ENCODE assay signal across 9 cellular contexts in the genomic region with DNA sequence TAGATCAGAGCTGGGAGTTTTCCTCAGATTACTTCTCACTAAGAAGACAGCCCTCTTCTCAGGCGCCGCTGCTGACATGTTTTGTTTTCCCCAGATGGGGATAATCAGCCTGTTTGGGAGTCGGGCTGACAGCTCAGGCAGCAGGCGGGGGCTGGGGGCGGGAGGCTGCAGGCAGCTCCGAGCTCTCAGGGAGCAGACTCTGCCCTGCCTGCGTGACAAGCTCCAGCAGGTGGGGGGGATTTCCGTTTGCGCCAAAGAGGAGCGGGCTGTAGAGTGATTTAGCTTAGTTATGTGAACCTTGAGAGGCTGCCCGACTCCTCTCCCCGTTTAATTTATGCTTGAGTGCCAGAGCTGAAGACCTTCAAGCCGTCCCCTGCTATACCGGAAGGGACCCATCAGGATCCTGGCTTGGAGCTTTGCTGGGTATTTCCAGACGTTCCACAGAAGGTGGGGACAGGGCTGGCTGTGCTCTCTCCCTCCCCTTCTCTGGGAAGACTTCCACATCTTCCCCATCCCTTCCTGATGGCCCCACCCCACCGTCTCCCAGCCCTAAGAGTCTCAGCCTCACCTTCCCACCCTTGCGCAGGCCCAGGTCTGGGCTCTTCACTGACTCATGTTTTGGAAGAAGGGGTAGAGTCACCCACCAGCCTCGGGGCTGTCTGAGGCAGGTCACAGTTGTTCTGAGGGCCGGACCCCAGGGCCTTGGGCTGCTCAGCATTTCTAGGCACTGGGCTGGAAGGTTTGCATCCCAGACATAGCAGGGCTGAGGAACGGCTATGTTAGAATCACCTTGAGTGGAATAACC. TPM values are rescaled to one million over a fixed set of nuclear protein-coding genes. Genes with fewer than 3 reads are reported as not detected.
DNase-seq lines count a peak whose midpoint lies in the region; ATAC-seq, FAIRE-seq and TF ChIP-seq lines count a peak whose summit lies in the region.
"Had no signal": no experiment of that assay in that cellular context is flagged by ENCODE, and none has a peak within 500 bp of the region (broad histone marks: within the 10 kb centered on the region; RNA-seq: fewer than 3 reads in every experiment).

No MANE protein-coding gene starts in this region.

- H3K4me1 ChIP-seq in foreskin keratinocyte: no peaks in the 10 kb centered on the region
- H3K4me1 ChIP-seq in ovary (ENCODE audit: insufficient read depth): peaks cover 5% of the 10 kb centered on the region

- TF ChIP-seq POLR2A in ovary (IDR thresholded peaks at IDR 0.05) (no peak), lower leg skin (IDR thresholded peaks at IDR 0.05) (no peak)

- H3K27ac ChIP-seq in foreskin keratinocyte (no peak overlapping the region), ovary (peak overlapping the region; percentile 47 to 64)

- H3K27me3 ChIP-seq in foreskin keratinocyte (peaks cover 14% of the 10 kb centered on the region), ovary (no peaks in the 10 kb centered on the region)

- ATAC-seq in GM18907 (IDR thresholded peaks at IDR 0.05; ENCODE audit: unreplicated experiment) (peak; percentile 53), foreskin keratinocyte (peak; percentile 47), GM19467 (IDR thresholded peaks at IDR 0.05; ENCODE audit: unreplicated experiment) (no peak)

- FAIRE-seq in GM19239 (lab: Jason Lieb, UNC): no peak

- H3K9me3 ChIP-seq in ovary: no peaks in the 10 kb centered on the region

- H3K36me3 ChIP-seq in ovary: no peaks in the 10 kb centered on the region

- intact Hi-C loops in ovary (cut with DNase I) (no loop called here), lower leg skin (cut with DNase I; ENCODE audit: low total_unique reads) (no loop called here)

- TF ChIP-seq CTCF in foreskin keratinocyte (conservative IDR thresholded peaks at IDR 0.05): no peak
- no peak for TF ChIP-seq CTCF in ovary (IDR thresholded peaks at IDR 0.05)
- no peak for TF ChIP-seq CTCF in lower leg skin (IDR thresholded peaks at IDR 0.05)

- 12 to 15% (median 14%) methylated on average over 20 of the region's 20 CpGs for WGBS in ovary, 3 donors
- WGBS in lower leg skin, 2 donors: 26 to 31% methylated on average over 20 of the region's 20 CpGs

- no peak for TF ChIP-seq EP300 in ovary (IDR thresholded peaks at IDR 0.05)

- DNase-seq in NCI-H2227 treated with DMSO at 0.1 percent for 48 hours (lab: John Stamatoyannopoulos, UW): peak; percentile 47
- DNase-seq in foreskin keratinocyte: no peak
- DNase-seq in ovary: peak; percentile 72 to 81 (median 74)
- no peak for DNase-seq in NCI-H1930 (lab: John Stamatoyannopoulos, UW)
- DNase-seq in GM19239 (ENCODE audit: insufficient read length, low spot score): no peak
- no peak for DNase-seq in lower leg skin (ENCODE audit: low spot score in 2 of 2)
- DNase-seq: activated CD4-positive, alpha-beta memory T cell treated with anti-CD3 and anti-CD28 coated beads, Interleukin-2, amount 10 ng/mL, durations not matched to agents 7 days and 5 days had no signal

- H3K4me3 ChIP-seq in ovary: no peak overlapping the region
- no peak overlapping the region for H3K4me3 ChIP-seq in lower leg skin (ENCODE audit: low read depth, poor library complexity, severe bottlenecking)

RNA-seq across cellular contexts. Expression of gene ADCYAP1R1, which starts 24.7 kb away (rescaled TPM):
- total RNA-seq in foreskin keratinocyte (not detected in 2 replicates), ovary (1 to 10 TPM in 5 of 7 donors, under 1 TPM in 2; 0.33 to 9.2 (median 5.0) TPM), lower leg skin (1 to 10 TPM in 1 of 4 donors, under 1 TPM in 1, not detected in 2; 0.52 to 1.2 TPM)
- polyA plus RNA-seq in foreskin keratinocyte (not detected in 2 replicates), ovary (1 to 10 TPM in 1 of 2 donors, under 1 TPM in 1; 0.40 to 7.1 TPM)
- total RNA-seq: activated CD4-positive, alpha-beta memory T cell treated with anti-CD3 and anti-CD28 coated beads, Interleukin-2, amount 10 ng/mL, durations not matched to agents 7 days and 5 days had no signal

Comparison
In these comparisons a context has a peak if more than half of its experiments do, and no peak if none do; other contexts are left out.
1. DNase-seq: peak in NCI-H2227 treated with DMSO at 0.1 percent for 48 hours (single experiment) and ovary (5 of 5); none in foreskin keratinocyte (0 of 2), NCI-H1930 (0 of 2), GM19239 (single experiment) and lower leg skin (0 of 2).